In genomic region chr3:121418182-121418581, GRCh38 we compare ENCODE assay signal across 19 cellular contexts.
DNase-seq lines count a peak whose midpoint lies in the region; ATAC-seq, FAIRE-seq and TF ChIP-seq lines count a peak whose summit lies in the region.
"Had no signal": no experiment of that assay in that cellular context is flagged by ENCODE, and none has a peak within 500 bp of the region (broad histone marks: within the 10 kb centered on the region; RNA-seq: fewer than 3 reads in every experiment).

No MANE protein-coding gene starts in this region.

- H3K23me2 ChIP-seq in H1 (ENCODE audit: low read depth, low read length), result no peaks in the 10 kb centered on the region; the same call in 1 of the 2 replicates

- dilution Hi-C loops in IMR-90 (cut with HindIII; ENCODE audit: low sequenced_read_pairs, unreplicated experiment), result no loop called here

- 93% methylated on average over 6 of the region's 6 CpGs for WGBS in A549 (ENCODE audit: missing lambda C conversion rate)
- 100% methylated on average over 2 of the region's 6 CpGs; no CpG with 5 or more reads in 1 of the 2 experiments for WGBS in IMR-90 (ENCODE audit: extremely low coverage in 2 of 2, insufficient read length in 1 of 2), 2 experiments
- WGBS in H1 (ENCODE audit: extremely low coverage in 1 of 2, insufficient coverage in 1 of 2, insufficient read length in 1 of 2, insufficient replicate concordance in 2 of 2, low coverage in 1 of 2, low lambda C conversion rate in 2 of 2, missing lambda C conversion rate in 1 of 2), 2 experiments, result 91% methylated on average over 6 of the region's 6 CpGs; no CpG with 5 or more reads in 1 of the 2 experiments

- H3K79me1 ChIP-seq in IMR-90 (ENCODE audit: low read depth in 1 of 2, low read length in 2 of 2) (no peaks in the 10 kb centered on the region), H1 (ENCODE audit: low read depth, low read length) (no peaks in the 10 kb centered on the region)

- H3K79me2 ChIP-seq in H1 (ENCODE audit: control insufficient read depth in 1 of 2, insufficient read depth in 2 of 2, low read length in 2 of 2), result no peaks in the 10 kb centered on the region

- H3K4me3 ChIP-seq in A549, result no peak overlapping the region
- H3K4me3 ChIP-seq in IMR-90 (ENCODE audit: insufficient read depth, low read depth, low read length), result no peak overlapping the region
- H3K4me3 ChIP-seq in H1 (ENCODE audit: extremely low read depth in 1 of 4, insufficient read depth in 2 of 4, low read depth in 3 of 4, low read length in 4 of 4), result no peak overlapping the region

- H4K5ac ChIP-seq in IMR-90 (ENCODE audit: low read depth, low read length) (no peak overlapping the region), H1 (ENCODE audit: insufficient read length, low read depth, low read length) (no peak overlapping the region)

- H2BK20ac ChIP-seq in IMR-90 (ENCODE audit: low read depth, low read length) (no peak overlapping the region), H1 (ENCODE audit: low read length) (no peak overlapping the region)

- H3K4ac ChIP-seq in IMR-90 (ENCODE audit: low read depth, low read length) (no peak overlapping the region), H1 (replicated peaks; ENCODE audit: insufficient read length, low read depth, low read length) (no peak overlapping the region)

- DNase-seq in A549 (ENCODE audit: low read depth in 1 of 2, low spot score in 1 of 2) (no peak), IMR-90 (no peak), H1 (ENCODE audit: low read depth in 1 of 2, low spot score in 2 of 2) (no peak), T-helper 2 cell (no peak)
- no peak for DNase-seq in activated naive CD4-positive, alpha-beta T cell (lab: John Stamatoyannopoulos, UW)
- DNase-seq: 8988T; C1 segment of cervical spinal cord; Calu3; CD4-positive, alpha-beta memory T cell; COR-L47; DMS53; DMS79 treated with DMSO at 0.1 percent for 48 hours; GF-D8; GOT3; H7; HCEC 1CT had no signal

- H2AK5ac ChIP-seq in IMR-90 (ENCODE audit: low read depth, low read length), result no peak overlapping the region
- no peak overlapping the region for H2AK5ac ChIP-seq in H1 (ENCODE audit: low read depth, low read length)

- H3K36me3 ChIP-seq in IMR-90 (ENCODE audit: control insufficient read depth, insufficient read depth, low read length), result no peaks in the 10 kb centered on the region
- H3K36me3 ChIP-seq in H1 (ENCODE audit: control insufficient read depth in 2 of 4, insufficient read depth in 4 of 4, low read length in 3 of 4), result no peaks in the 10 kb centered on the region

- H3K56ac ChIP-seq in IMR-90 (ENCODE audit: extremely low read depth, insufficient read depth, low read length) (no peak overlapping the region), H1 (replicated peaks; ENCODE audit: insufficient read length, low read depth, low read length) (no peak overlapping the region)

- no peak overlapping the region for H2BK12ac ChIP-seq in H1 (ENCODE audit: low read depth, low read length)

- intact Hi-C loops in IMR-90 (cut with micrococcal nuclease), result no loop called here

- H3K9me1 ChIP-seq in IMR-90 (ENCODE audit: insufficient read depth, low read length), result no peaks in the 10 kb centered on the region

- H3K23ac ChIP-seq in IMR-90 (ENCODE audit: low read depth, low read length) (no peak overlapping the region), H1 (ENCODE audit: insufficient read length) (no peak overlapping the region)

- H4K8ac ChIP-seq in IMR-90 (ENCODE audit: low read depth in 2 of 2, low read length in 2 of 2) (no peak overlapping the region), H1 (ENCODE audit: extremely low read depth, insufficient read depth, low read length) (no peak overlapping the region)

- TF ChIP-seq POLR2A in A549 (IDR thresholded peaks at IDR 0.05; ENCODE audit: low read length), result no peak
- TF ChIP-seq POLR2A in IMR-90 (IDR thresholded peaks at IDR 0.05; ENCODE audit: low read depth, low read length), result no peak
- TF ChIP-seq POLR2A in H1 (IDR thresholded peaks at IDR 0.05; ENCODE audit: control extremely low read depth in 1 of 2, low read depth in 2 of 2, low read length in 2 of 2), result no peak

- POLR2A ChIA-PET in A549 (lab: Yijun Ruan, JAX) (interaction anchor here (1.7 kb wide), 1 partner anchor 15 kb away, joined by 3 read pairs; no protein-coding TSS in a partner anchor), IMR-90 (lab: Charles Lee; ENCODE audit: unreplicated experiment) (no interaction called here), H1 (lab: Charles Lee; ENCODE audit: partially characterized antibody) (no interaction called here)

- H2BK15ac ChIP-seq in IMR-90 (ENCODE audit: low read depth, low read length) (no peak overlapping the region), H1 (ENCODE audit: low read length) (no peak overlapping the region)

- H3K9me3 ChIP-seq in A549 (no peaks in the 10 kb centered on the region), IMR-90 (ENCODE audit: control insufficient read depth, insufficient read depth, low read length) (no peaks in the 10 kb centered on the region), H1 (ENCODE audit: insufficient read depth in 2 of 2, low read depth in 1 of 2, low read length in 1 of 2) (no peaks in the 10 kb centered on the region)

- H2AFZ ChIP-seq in IMR-90 (replicated peaks; ENCODE audit: low read length, poor library complexity) (no peak overlapping the region), H1 (ENCODE audit: low read length) (no peak overlapping the region)

- no peak overlapping the region for H2AK9ac ChIP-seq in IMR-90 (replicated peaks; ENCODE audit: low read depth, low read length, poor library complexity)

- no peaks in the 10 kb centered on the region for H3K4me1 ChIP-seq in A549
- no peaks in the 10 kb centered on the region for H3K4me1 ChIP-seq in IMR-90 (ENCODE audit: control insufficient read depth, insufficient read depth, low read length)
- H3K4me1 ChIP-seq in H1 (replicated peaks in 1 of 4; ENCODE audit: control insufficient read depth in 3 of 4, insufficient read depth in 4 of 4, low read length in 3 of 4), result no peaks in the 10 kb centered on the region

- FAIRE-seq in A549 (lab: Jason Lieb, UNC) (no peak), H1 (lab: Jason Lieb, UNC) (no peak)
- FAIRE-seq: GM12891, GM18507 had no signal

- H3K18ac ChIP-seq in IMR-90 (ENCODE audit: low read depth, low read length), result no peak overlapping the region
- no peak overlapping the region for H3K18ac ChIP-seq in H1 (ENCODE audit: extremely low read depth, low read length)

- H3K27me3 ChIP-seq in IMR-90 (ENCODE audit: control insufficient read depth, insufficient read depth, low read length) (no peaks in the 10 kb centered on the region), H1 (replicated peaks in 1 of 4; ENCODE audit: control insufficient read depth in 3 of 4, extremely low read depth in 1 of 4, insufficient read depth in 3 of 4, low read length in 3 of 4) (no peaks in the 10 kb centered on the region)

- H4K91ac ChIP-seq in IMR-90 (ENCODE audit: insufficient read depth, low read depth, low read length) (no peak overlapping the region), H1 (replicated peaks; ENCODE audit: insufficient read length, low read length) (no peak overlapping the region)

- H2BK5ac ChIP-seq in IMR-90 (ENCODE audit: low read depth, low read length, poor library complexity, severe bottlenecking) (no peak overlapping the region), H1 (ENCODE audit: low read depth, low read length) (no peak overlapping the region)

- BruUV-seq in IMR-90 (replicated peaks; lab: Mats Ljungman, UMichigan), result no TSS peak

- TF ChIP-seq RAD21 in A549 (conservative IDR thresholded peaks at IDR 0.05 in 1 of 2, IDR thresholded peaks at IDR 0.05 in 1 of 2) (no peak), IMR-90 (IDR thresholded peaks at IDR 0.05; ENCODE audit: low read length) (no peak), H1 (IDR thresholded peaks at IDR 0.05 in 1 of 2, conservative IDR thresholded peaks at IDR 0.05 in 1 of 2; ENCODE audit: low read depth in 2 of 2, low read length in 2 of 2) (no peak)

- CTCF ChIA-PET in A549 (lab: Yijun Ruan, JAX), result no interaction called here
- CTCF ChIA-PET in IMR-90 (lab: Yijun Ruan, JAX), result no interaction called here
- CTCF ChIA-PET in H1 (lab: Charles Lee; ENCODE audit: partially characterized antibody), result interaction anchor here (1.2 kb wide), 1 partner anchor 15 kb away, joined by 4 read pairs; no protein-coding TSS in a partner anchor

- no peak overlapping the region for H3K4me2 ChIP-seq in A549
- H3K4me2 ChIP-seq in IMR-90 (ENCODE audit: low read depth, low read length), result no peak overlapping the region
- H3K4me2 ChIP-seq in H1 (ENCODE audit: insufficient read depth in 1 of 2, low read depth in 2 of 2, low read length in 2 of 2), result no peak overlapping the region

- TF ChIP-seq EP300 in A549 (IDR thresholded peaks at IDR 0.05) (no peak), H1 (IDR thresholded peaks at IDR 0.05; ENCODE audit: borderline replicate concordance in 1 of 2, low read depth in 2 of 2, low read length in 2 of 2) (no peak)

- H2BK120ac ChIP-seq in IMR-90 (ENCODE audit: low read depth, low read length), result no peak overlapping the region
- no peak overlapping the region for H2BK120ac ChIP-seq in H1 (replicated peaks; ENCODE audit: low read depth, low read length)

- H3K27ac ChIP-seq in A549 (no peak overlapping the region), IMR-90 (ENCODE audit: insufficient read depth, low read length) (no peak overlapping the region), H1 (ENCODE audit: low read depth, low read length) (no peak overlapping the region)

- H4K20me1 ChIP-seq in IMR-90 (ENCODE audit: insufficient read depth, low read length) (no peaks in the 10 kb centered on the region), H1 (replicated peaks in 1 of 2; ENCODE audit: control insufficient read depth in 1 of 2, insufficient read depth in 2 of 2, low read length in 2 of 2) (peaks cover 0 to 1% of the 10 kb centered on the region in 2 experiments)

- H3K9ac ChIP-seq in IMR-90 (ENCODE audit: low read depth, low read length), result no peak overlapping the region
- no peak overlapping the region for H3K9ac ChIP-seq in H1 (replicated peaks in 1 of 4; ENCODE audit: extremely low read depth in 1 of 4, low read depth in 3 of 4, low read length in 3 of 4)

- TF ChIP-seq CTCF in A549 (IDR thresholded peaks at IDR 0.05) (no peak), IMR-90 (conservative IDR thresholded peaks at IDR 0.05; ENCODE audit: low read depth, low read length) (no peak), H1 (IDR thresholded peaks at IDR 0.05; ENCODE audit: control extremely low read depth in 1 of 3, insufficient read depth in 1 of 3, low read depth in 1 of 3, low read length in 3 of 3) (no peak)

- ATAC-seq in A549 (no peak), IMR-90 (ENCODE audit: low read depth) (no peak), HG02973 (IDR thresholded peaks at IDR 0.05; ENCODE audit: unreplicated experiment) (no peak)

- H3K14ac ChIP-seq in IMR-90 (replicated peaks; ENCODE audit: low read depth, low read length) (no peak overlapping the region), H1 (ENCODE audit: insufficient read length) (no peak overlapping the region)

- in situ Hi-C loops in IMR-90 (cut with MboI; ENCODE audit: low sequenced_read_pairs), result loop anchor here (25.0 kb wide), 1 partner anchor 94 kb away; no protein-coding TSS in a partner anchor

TF ChIP-seq in A549, 52 proteins besides CTCF, POLR2A, EP300 and RAD21 (continues in another document):
- peak; percentile 26 to 65; a peak in 3 of 4 replicates for TF ChIP-seq CEBPB (IDR thresholded peaks at IDR 0.05)

TF ChIP-seq in H1, 55 proteins besides CTCF, POLR2A, EP300 and RAD21:
- peak; percentile 95 for TF ChIP-seq CEBPB (IDR thresholded peaks at IDR 0.05; ENCODE audit: low read depth, low read length)
- no peak for TF ChIP-seq RFX5 (IDR thresholded peaks at IDR 0.05; ENCODE audit: borderline replicate concordance, low read depth, low read length)

Comparison
In these comparisons a context has a peak if more than half of its experiments do, and no peak if none do; other contexts are left out.
1. Of the 18 proteins assayed by ChIP-seq in both H1 and A549: peak only in H1: none; only in A549: none; in both: CEBPB; in neither: 17.